Comparison of ENCODE assay signal across 8 cellular contexts in genomic region chr11:61827573-61828378, GRCh38. TPM values are rescaled to one million over a fixed set of nuclear protein-coding genes. Genes with fewer than 3 reads are reported as not detected.
DNase-seq lines count a peak whose midpoint lies in the region; ATAC-seq and TF ChIP-seq lines count a peak whose summit lies in the region.

FADS2 (plus strand) TSS chr11:61828300; CDS start chr11:61828391, 91 bp downstream.

- in situ Hi-C loops in astrocyte of the spinal cord (cut with HindIII; ENCODE audit: low sequenced_read_pairs): no loop called here

- no peaks in the 10 kb centered on the region for H3K36me3 ChIP-seq in rectal smooth muscle tissue (ENCODE audit: control insufficient read depth, insufficient read depth, low read length)

- ATAC-seq in HG02642 (IDR thresholded peaks at IDR 0.05; ENCODE audit: poor library complexity, unreplicated experiment) (peak; percentile 73), T-helper 17 cell (peak; percentile 90)

- H3K9me3 ChIP-seq in T-helper 17 cell (ENCODE audit: control insufficient read depth, low read length, poor library complexity, severe bottlenecking): no peaks in the 10 kb centered on the region

- no peaks in the 10 kb centered on the region for H3K27me3 ChIP-seq in rectal smooth muscle tissue (ENCODE audit: control insufficient read depth, insufficient read depth, low read length)

- H3K27me3 Mint-ChIP-seq in T-helper 17 cell: peaks cover 16% of the 10 kb centered on the region

- TF ChIP-seq CTCF in GM12865 (IDR thresholded peaks at IDR 0.05; ENCODE audit: insufficient read depth, low read depth, low read length, missing control alignments) (peak; percentile 28), astrocyte of the spinal cord (IDR thresholded peaks at IDR 0.05; ENCODE audit: low read depth, low read length) (no peak)

- peak within 1 kb of the TSS; percentile 34 for H3K9ac ChIP-seq in rectal smooth muscle tissue (ENCODE audit: low read length)

- peak within 1 kb of the TSS; percentile 77 for H3K27ac ChIP-seq in rectal smooth muscle tissue (ENCODE audit: low read depth, low read length)

- H3K4me3 ChIP-seq in GM12865 (ENCODE audit: low read depth, low read length) (peak within 1 kb of the TSS; percentile 72), astrocyte of the spinal cord (ENCODE audit: low read depth, low read length) (peak within 1 kb of the TSS; percentile 83), rectal smooth muscle tissue (ENCODE audit: low read length) (peak within 1 kb of the TSS; percentile 78)

- H3K4me3 Mint-ChIP-seq in T-helper 17 cell: peak within 1 kb of the TSS; percentile 91

- H3K36me3 Mint-ChIP-seq in T-helper 17 cell (ENCODE audit: low read depth): peaks cover 4% of the 10 kb centered on the region

- DNase-seq in GM12865 (ENCODE audit: low read depth) (peak; percentile 97), NCI-H1436 treated with DMSO at 0.1 percent for 48 hours (lab: John Stamatoyannopoulos, UW) (peak; percentile 89), T-helper 17 cell (peak; percentile 30 to 71 (median 39)), astrocyte of the spinal cord (ENCODE audit: low read depth, low spot score) (peak; percentile 98), hippocampal formation (lab: John Stamatoyannopoulos, UW) (peak; percentile 74 to 94), 8988T (no peak)

- H3K4me1 ChIP-seq in rectal smooth muscle tissue (ENCODE audit: control insufficient read depth, insufficient read depth, low read length): peaks cover 15% of the 10 kb centered on the region

- peak within 1 kb of the TSS; percentile 78 for H3K27ac Mint-ChIP-seq in T-helper 17 cell

- H3K4me1 Mint-ChIP-seq in T-helper 17 cell: peaks cover 31% of the 10 kb centered on the region

RNA-seq across cellular contexts. Expression of gene FADS2, which starts in this region (rescaled TPM):
- 10 to 100 TPM in 1 of 2 donors, 1 to 10 TPM in 1; 5.2 to 15.7 TPM for total RNA-seq in T-helper 17 cell
